8 cellular contexts compared by ENCODE assay signal in the genomic region with DNA sequence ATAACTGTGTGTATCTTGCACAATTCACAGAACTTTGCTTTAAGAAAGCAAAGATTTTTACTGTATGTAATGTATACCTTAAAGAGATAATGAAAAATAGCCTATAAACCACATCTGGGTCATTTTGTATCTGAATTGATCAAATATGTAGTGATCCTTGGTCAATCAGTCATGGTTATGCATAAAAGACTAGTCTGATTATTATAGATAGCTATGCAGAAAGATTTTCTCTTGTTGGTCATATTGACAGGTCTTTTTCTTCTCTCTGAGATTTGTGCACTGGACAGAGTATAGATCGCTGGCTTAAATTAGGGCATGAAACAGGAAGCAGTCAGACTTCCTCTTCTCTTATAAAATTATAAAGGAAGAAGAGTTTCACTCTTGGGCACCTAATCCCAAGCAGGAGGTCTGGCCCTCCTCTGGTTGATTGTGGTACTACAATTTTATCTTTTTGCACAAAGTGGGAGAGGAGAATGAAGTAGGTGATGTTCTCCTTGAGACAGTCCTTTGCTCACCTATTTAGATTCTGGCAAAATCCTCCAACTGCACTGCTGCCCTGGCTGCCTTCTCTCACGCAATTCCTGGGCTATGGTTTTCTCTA.
A peak's percentile ranks its signal among the peaks of the same experiment; 100 is the strongest.
DNase-seq lines count a peak whose midpoint lies in the region; TF ChIP-seq lines count a peak whose summit lies in the region.

No MANE protein-coding gene starts in this region.

- intact Hi-C loops in thyroid gland (cut with DNase I) = loop anchor here (10.0 kb wide), 1 partner anchor 277 kb away; no protein-coding TSS in a partner anchor

- DNase-seq in HFFc6 (peak; percentile 24), LoVo (ENCODE audit: low spot score) (peak; percentile 33), adipocyte (ENCODE audit: low read depth) (peak; percentile 73), hepatocyte (ENCODE audit: low spot score) (peak; percentile 53), thyroid gland (peak in 1 of 2 donors; percentile 10), ecto neural progenitor cell (ENCODE audit: low spot score) (no peak)

- no peak overlapping the region for H3K27ac ChIP-seq in 22Rv1
- no peak overlapping the region for H3K27ac ChIP-seq in hepatocyte
- no peak overlapping the region for H3K27ac ChIP-seq in thyroid gland

- H3K4me1 ChIP-seq in adipocyte (ENCODE audit: control insufficient read depth, insufficient read depth, low read length) (peaks cover 3% of the 10 kb centered on the region), hepatocyte (ENCODE audit: insufficient read depth) (no peaks in the 10 kb centered on the region), thyroid gland (peaks cover 0 to 4% of the 10 kb centered on the region in 2 donors)

- no peaks in the 10 kb centered on the region for H3K9me3 Mint-ChIP-seq in HFFc6

- no peaks in the 10 kb centered on the region for H3K4me1 Mint-ChIP-seq in HFFc6 (ENCODE audit: low read depth)

- H4K20me1 ChIP-seq in hepatocyte (ENCODE audit: insufficient read depth, poor library complexity, severe bottlenecking) = no peaks in the 10 kb centered on the region

- TF ChIP-seq POLR2A in thyroid gland (IDR thresholded peaks at IDR 0.05) = no peak

- no peaks in the 10 kb centered on the region for H3K27me3 Mint-ChIP-seq in HFFc6 (ENCODE audit: insufficient read depth)

- peak overlapping the region; percentile 38 for H2AFZ ChIP-seq in hepatocyte

- H3K4me2 ChIP-seq in hepatocyte = no peak overlapping the region

- H3K27me3 ChIP-seq in adipocyte (replicated peaks; ENCODE audit: control insufficient read depth, insufficient read depth, low read length) (no peaks in the 10 kb centered on the region), hepatocyte (no peaks in the 10 kb centered on the region), thyroid gland (no peaks in the 10 kb centered on the region)

- H3K9me3 ChIP-seq in adipocyte (ENCODE audit: control insufficient read depth, low read length) (no peaks in the 10 kb centered on the region), hepatocyte (ENCODE audit: low read depth) (no peaks in the 10 kb centered on the region), thyroid gland (no peaks in the 10 kb centered on the region)

- WGBS in hepatocyte (ENCODE audit: low lambda C conversion rate, missing lambda C conversion rate) = 16% methylated on average over 2 of the region's 2 CpGs
- WGBS in thyroid gland, 2 donors = 70 to 71% methylated on average over 2 of the region's 2 CpGs

- H3K4me3 ChIP-seq in adipocyte (ENCODE audit: low read length) = no peak overlapping the region
- H3K4me3 ChIP-seq in hepatocyte = no peak overlapping the region
- H3K4me3 ChIP-seq in thyroid gland (replicated peaks in 1 of 3) = no peak overlapping the region

- H3K79me2 ChIP-seq in hepatocyte = no peaks in the 10 kb centered on the region

- H3K36me3 Mint-ChIP-seq in HFFc6 (ENCODE audit: low read depth) = no peaks in the 10 kb centered on the region

- H3K36me3 ChIP-seq in adipocyte (ENCODE audit: control insufficient read depth, insufficient read depth, low read length, severe bottlenecking) (no peaks in the 10 kb centered on the region), hepatocyte (replicated peaks; ENCODE audit: insufficient read depth, low read depth) (no peaks in the 10 kb centered on the region), thyroid gland (no peaks in the 10 kb centered on the region)

- H3K9me2 ChIP-seq in hepatocyte (replicated peaks; ENCODE audit: insufficient read depth) = no peaks in the 10 kb centered on the region

- no peak overlapping the region for H3K4me3 Mint-ChIP-seq in HFFc6

- peak; percentile 79 for TF ChIP-seq CTCF in 22Rv1 (IDR thresholded peaks at IDR 0.05)
- peak; percentile 77 for TF ChIP-seq CTCF in GM12872 (IDR thresholded peaks at IDR 0.05; ENCODE audit: insufficient read depth, low read depth, low read length)
- peak; percentile 81 for TF ChIP-seq CTCF in HFFc6 (IDR thresholded peaks at IDR 0.05)
- peak; percentile 54 for TF ChIP-seq CTCF in hepatocyte (IDR thresholded peaks at IDR 0.05; ENCODE audit: poor library complexity)
- TF ChIP-seq CTCF in thyroid gland (IDR thresholded peaks at IDR 0.05) = peak; percentile 17 to 64 (median 60)

- H3K9ac ChIP-seq in adipocyte (ENCODE audit: low read length) = no peak overlapping the region

- H3K27ac Mint-ChIP-seq in HFFc6 = no peak overlapping the region
